8 cellular contexts compared by ENCODE assay signal in the genomic region with DNA sequence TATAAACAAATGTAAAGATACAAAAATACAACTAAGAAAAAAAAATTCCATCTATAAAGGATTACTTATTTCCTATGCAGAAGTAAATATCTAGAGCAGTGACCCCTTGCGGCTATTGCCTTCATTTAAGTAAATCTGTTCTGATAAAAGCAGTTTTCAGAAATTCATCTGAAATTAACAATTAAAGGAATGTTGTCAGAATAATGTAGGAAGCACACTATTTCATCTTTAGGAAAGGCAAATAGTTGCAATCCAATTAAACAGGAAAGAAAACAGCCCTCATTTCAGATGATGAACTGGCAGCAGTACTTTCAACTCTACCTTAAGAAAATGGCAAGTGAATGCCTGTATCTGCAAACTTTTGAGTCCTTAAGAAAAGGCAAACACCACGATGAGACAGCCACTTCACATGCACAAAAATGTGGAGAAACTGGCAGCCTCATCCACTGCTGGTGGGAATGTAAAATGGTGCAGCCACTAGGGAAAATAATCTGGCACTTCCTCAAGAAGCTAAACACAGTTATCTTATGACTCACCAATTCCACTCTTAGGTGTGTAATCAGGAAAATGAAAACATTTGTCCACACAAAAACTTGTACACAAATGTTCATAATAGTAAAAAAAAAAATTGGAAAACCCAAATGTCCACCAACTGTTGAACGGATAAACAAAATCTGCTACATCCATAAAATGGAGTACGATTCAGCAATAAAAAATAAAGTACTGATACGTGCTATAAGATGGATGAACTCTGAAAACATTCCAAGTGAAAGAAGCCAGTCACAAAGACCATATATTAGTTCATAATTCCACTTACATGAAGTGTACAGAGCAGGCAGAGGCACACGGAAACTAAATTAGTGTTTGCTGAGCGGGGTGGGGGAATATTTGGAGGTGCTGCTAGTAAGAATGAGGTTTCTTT. TPM values are rescaled to one million over a fixed set of nuclear protein-coding genes. Genes with fewer than 3 reads are reported as not detected.
DNase-seq lines count a peak whose midpoint lies in the region; ATAC-seq and TF ChIP-seq lines count a peak whose summit lies in the region.

No MANE protein-coding gene starts in this region.

- H3K27me3 ChIP-seq in Caco-2 (replicated peaks; ENCODE audit: control insufficient read depth, insufficient read depth, low read length), result no peaks in the 10 kb centered on the region
- no peaks in the 10 kb centered on the region for H3K27me3 ChIP-seq in thoracic aorta (replicated peaks; ENCODE audit: insufficient read depth)

- no peaks in the 10 kb centered on the region for H3K27me3 Mint-ChIP-seq in Caco-2 (ENCODE audit: insufficient read depth, unreplicated experiment)
- no peaks in the 10 kb centered on the region for H3K27me3 Mint-ChIP-seq in activated T-helper 1 cell treated with anti-CD3 and anti-CD28 coated beads, Interleukin-12 subunit alpha, Interleukin-12 subunit beta, Interleukin-2, Interleukin-4 antibody, amounts not matched to agents 30 ng/mL and 10 ng/mL and 1 ng/mL, durations not matched to agents 14 hours and 24 hours and 36 hours (ENCODE audit: insufficient read depth)

- POLR2A ChIA-PET in Caco-2 (lab: Charles Lee), result interaction anchor here (2.1 kb wide), 1 partner anchor 136 kb away, joined by 8 read pairs; a partner anchor contains a TSS

- BruUV-seq in Caco-2 (replicated peaks; lab: Mats Ljungman, UMichigan), result no TSS peak

- peak overlapping the region; percentile 96 to 99 for H3K27ac ChIP-seq in thoracic aorta

- H3K4me3 Mint-ChIP-seq in Caco-2 (ENCODE audit: unreplicated experiment), result no peak overlapping the region
- no peak overlapping the region for H3K4me3 Mint-ChIP-seq in activated T-helper 1 cell treated with anti-CD3 and anti-CD28 coated beads, Interleukin-12 subunit alpha, Interleukin-12 subunit beta, Interleukin-2, Interleukin-4 antibody, amounts not matched to agents 30 ng/mL and 10 ng/mL and 1 ng/mL, durations not matched to agents 14 hours and 24 hours and 36 hours

- no peak for TF ChIP-seq CTCF in Caco-2 (IDR thresholded peaks at IDR 0.05; ENCODE audit: insufficient read depth in 1 of 2, low read depth in 1 of 2, low read length in 1 of 2, severe bottlenecking in 1 of 2, unreplicated experiment in 1 of 2)
- TF ChIP-seq CTCF in thoracic aorta (IDR thresholded peaks at IDR 0.05), result peak; percentile 29

- H3K36me3 ChIP-seq in Caco-2 (ENCODE audit: control insufficient read depth, insufficient read depth, low read length) (no peaks in the 10 kb centered on the region; the same call in 1 of the 2 replicates), thoracic aorta (peaks cover 6% of the 10 kb centered on the region)

- peak overlapping the region; percentile 69 for H3K4me3 ChIP-seq in Caco-2 (ENCODE audit: low read depth, low read length)
- H3K4me3 ChIP-seq in thoracic aorta, result peak overlapping the region; percentile 76

- CTCF ChIA-PET in Caco-2 (lab: Charles Lee), result interaction anchor here (1.3 kb wide), 1 partner anchor 46 kb away, joined by 4 read pairs; no protein-coding TSS in a partner anchor

- no peak for ATAC-seq in thoracic aorta (ENCODE audit: insufficient number of reproducible peaks, low FRiP score, low read depth)
- no peak for ATAC-seq in HG02610 (IDR thresholded peaks at IDR 0.05; ENCODE audit: unreplicated experiment)

- DNase-seq in Caco-2 (peak in 1 of 2 experiments; percentile 19), HK-2 (ENCODE audit: unreplicated experiment) (peak; percentile 35), islet precursor cell (peak; percentile 59), thoracic aorta (ENCODE audit: low spot score) (peak; percentile 14)
- no peak for DNase-seq in activated T-helper 1 cell treated with anti-CD3 and anti-CD28 coated beads, Interleukin-12 subunit alpha, Interleukin-12 subunit beta, Interleukin-2, Interleukin-4 antibody, amounts not matched to agents 30 ng/mL and 10 ng/mL and 1 ng/mL, durations not matched to agents 14 hours and 24 hours and 36 hours (ENCODE audit: low spot score)
- DNase-seq in effector CD4-positive, alpha-beta T cell, result no peak
- DNase-seq in stimulated activated CD4-positive, alpha-beta T cell treated with anti-CD3 and anti-CD28 coated beads, Interleukin-15, amount 100 ng/mL, for 24 hours, result no peak

- no peaks in the 10 kb centered on the region for H3K9me3 Mint-ChIP-seq in Caco-2 (ENCODE audit: unreplicated experiment)
- no peaks in the 10 kb centered on the region for H3K9me3 Mint-ChIP-seq in activated T-helper 1 cell treated with anti-CD3 and anti-CD28 coated beads, Interleukin-12 subunit alpha, Interleukin-12 subunit beta, Interleukin-2, Interleukin-4 antibody, amounts not matched to agents 30 ng/mL and 10 ng/mL and 1 ng/mL, durations not matched to agents 14 hours and 24 hours and 36 hours

- H3K9me3 ChIP-seq in Caco-2 (no peaks in the 10 kb centered on the region), thoracic aorta (no peaks in the 10 kb centered on the region)

- H3K27ac Mint-ChIP-seq in Caco-2 (ENCODE audit: unreplicated experiment), result no peak overlapping the region
- peak overlapping the region; percentile 22 for H3K27ac Mint-ChIP-seq in activated T-helper 1 cell treated with anti-CD3 and anti-CD28 coated beads, Interleukin-12 subunit alpha, Interleukin-12 subunit beta, Interleukin-2, Interleukin-4 antibody, amounts not matched to agents 30 ng/mL and 10 ng/mL and 1 ng/mL, durations not matched to agents 14 hours and 24 hours and 36 hours

- H3K4me1 Mint-ChIP-seq in Caco-2 (ENCODE audit: low read depth, unreplicated experiment), result peaks cover 8% of the 10 kb centered on the region
- H3K4me1 Mint-ChIP-seq in activated T-helper 1 cell treated with anti-CD3 and anti-CD28 coated beads, Interleukin-12 subunit alpha, Interleukin-12 subunit beta, Interleukin-2, Interleukin-4 antibody, amounts not matched to agents 30 ng/mL and 10 ng/mL and 1 ng/mL, durations not matched to agents 14 hours and 24 hours and 36 hours (ENCODE audit: low read depth), result peaks cover 29% of the 10 kb centered on the region

- H3K4me1 ChIP-seq in Caco-2, result peaks cover 28% of the 10 kb centered on the region
- peaks cover 19 to 31% of the 10 kb centered on the region in 2 donors for H3K4me1 ChIP-seq in thoracic aorta (ENCODE audit: control insufficient read depth in 1 of 2, low read depth in 2 of 2)

- H3K36me3 Mint-ChIP-seq in Caco-2 (ENCODE audit: insufficient read depth, unreplicated experiment), result peaks cover 44% of the 10 kb centered on the region
- peaks cover 37% of the 10 kb centered on the region for H3K36me3 Mint-ChIP-seq in activated T-helper 1 cell treated with anti-CD3 and anti-CD28 coated beads, Interleukin-12 subunit alpha, Interleukin-12 subunit beta, Interleukin-2, Interleukin-4 antibody, amounts not matched to agents 30 ng/mL and 10 ng/mL and 1 ng/mL, durations not matched to agents 14 hours and 24 hours and 36 hours (ENCODE audit: low read depth)

- intact Hi-C loops in Caco-2 (cut with micrococcal nuclease; ENCODE audit: unreplicated experiment), result no loop called here
- intact Hi-C loops in activated T-helper 1 cell treated with anti-CD3 and anti-CD28 coated beads, Interleukin-12 subunit alpha, Interleukin-12 subunit beta, Interleukin-2, Interleukin-4 antibody, amounts not matched to agents 30 ng/mL and 10 ng/mL and 1 ng/mL, durations not matched to agents 14 hours and 24 hours and 36 hours (cut with micrococcal nuclease), result loop anchor here (1.0 kb wide), 1 partner anchor 7 kb away; a partner anchor contains a TSS

RNA-seq across cellular contexts. Expression of a gene that starts 2.0 kb away (rescaled TPM):
- total RNA-seq in Caco-2 (2022) (6.8 and 7.9 TPM in 2 replicates), thoracic aorta (1 to 10 TPM; 2.7 to 3.9 TPM)
- total RNA-seq in activated T-helper 1 cell treated with anti-CD3 and anti-CD28 coated beads, Interleukin-12 subunit alpha, Interleukin-12 subunit beta, Interleukin-2, Interleukin-4 antibody, amounts not matched to agents 30 ng/mL and 10 ng/mL and 1 ng/mL, durations not matched to agents 14 hours and 24 hours and 36 hours, result 1.9 and 2.3 TPM in 2 replicates

RNA-seq across cellular contexts. Expression of a gene that starts 7.6 kb away (rescaled TPM):
- total RNA-seq in Caco-2 (2022) (175 and 187 TPM in 2 replicates), thoracic aorta (100 to 1,000 TPM; 248 to 337 TPM)
- 118 and 123 TPM in 2 replicates for total RNA-seq in activated T-helper 1 cell treated with anti-CD3 and anti-CD28 coated beads, Interleukin-12 subunit alpha, Interleukin-12 subunit beta, Interleukin-2, Interleukin-4 antibody, amounts not matched to agents 30 ng/mL and 10 ng/mL and 1 ng/mL, durations not matched to agents 14 hours and 24 hours and 36 hours

Comparison
In these comparisons a context has a peak if more than half of its experiments do, and no peak if none do; other contexts are left out.
1. DNase-seq: peak in HK-2 (single experiment), islet precursor cell (single experiment) and thoracic aorta (single experiment); none in activated T-helper 1 cell treated with anti-CD3 and anti-CD28 coated beads, Interleukin-12 subunit alpha, Interleukin-12 subunit beta, Interleukin-2, Interleukin-4 antibody, amounts not matched to agents 30 ng/mL and 10 ng/mL and 1 ng/mL, durations not matched to agents 14 hours and 24 hours and 36 hours (single experiment), effector CD4-positive, alpha-beta T cell (single experiment) and stimulated activated CD4-positive, alpha-beta T cell treated with anti-CD3 and anti-CD28 coated beads, Interleukin-15, amount 100 ng/mL, for 24 hours (single experiment).